ENCODE assay signal across 27 cellular contexts in genomic region chr4:86221076-86221475, GRCh38.
"Had no signal": no experiment of that assay in that cellular context is flagged by ENCODE, and none has a peak within 500 bp of the region (broad histone marks: within the 10 kb centered on the region; RNA-seq: fewer than 3 reads in every experiment).

No MANE protein-coding gene starts in this region.

- FAIRE-seq: bronchial epithelial cell, TTC549 had no signal

- H3K4me2 ChIP-seq: PC-9 had no signal

- ATAC-seq: activated CD4-positive, alpha-beta T cell treated with anti-CD3 and anti-CD28 coated beads for 36 hours; activated T-helper 17 cell treated with anti-CD3 and anti-CD28 coated beads, Interleukin-2, amount 50 U/mL, for 72 hours; body of pancreas had no signal

- DNase-seq: activated CD4-positive, alpha-beta memory T cell treated with anti-CD3 and anti-CD28 coated beads, Interleukin-2, amount 10 ng/mL, durations not matched to agents 7 days and 5 days; activated CD4-positive, alpha-beta T cell treated with anti-CD3 and anti-CD28 coated beads for 36 hours; activated CD4-positive, alpha-beta T cell treated with anti-CD3 and anti-CD28 coated beads, Interleukin-2, amount 50 U/mL, for 1 hour; activated CD4-positive, CD25-positive, alpha-beta regulatory T cell; activated gamma-delta T cell; activated naive CD4-positive, alpha-beta T cell treated with anti-CD3 and anti-CD28 coated beads for 36 hours; activated T-cell treated with anti-CD3 and anti-CD28 coated beads for 4 hours; activated T-cell treated with anti-CD3 and anti-CD28 coated beads, Interleukin-2, amount 50 U/mL, for 48 hours; body of pancreas; central memory CD4-positive, alpha-beta T cell; IMR-90; Kasumi-1; KBM-7; NCI-H1048; NCI-H146; NCI-H187 treated with DMSO at 0.1 percent for 48 hours; NCI-H2081 treated with DMSO at 0.1 percent for 48 hours; NCI-H2171; NCI-H345; NCI-H510A treated with DMSO at 0.1 percent for 48 hours; PC-9; SHP77 treated with DMSO at 0.1 percent for 48 hours; T-helper 9 cell had no signal

- H3K4me3 ChIP-seq: body of pancreas, PC-9 had no signal

- H3K27me3 ChIP-seq: body of pancreas had no signal

- H3K27ac ChIP-seq: body of pancreas, PC-9, VCaP had no signal

- H3K9me3 ChIP-seq: body of pancreas had no signal

- H2AFZ ChIP-seq: PC-9 had no signal
